ENCODE assay signal across 11 cellular contexts in the genomic region with DNA sequence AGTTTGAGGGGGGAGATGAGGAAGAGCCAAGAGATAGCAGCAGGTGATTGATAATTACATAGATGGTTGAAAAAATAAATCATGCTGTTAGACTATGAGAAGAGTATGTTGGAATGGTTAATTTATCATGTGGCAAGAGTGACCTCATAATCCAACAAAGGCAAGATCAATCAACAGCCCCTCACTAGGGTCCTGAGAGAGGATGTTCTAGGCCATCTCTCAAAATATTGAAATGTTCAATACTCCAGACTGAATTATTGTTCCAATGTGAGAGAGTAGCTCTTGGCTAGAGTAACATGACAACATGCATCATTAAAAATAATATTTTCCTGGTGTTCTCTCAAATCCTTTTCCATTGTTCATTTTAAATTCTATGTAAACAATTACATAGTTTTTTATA.
DNase-seq lines count a peak whose midpoint lies in the region; ATAC-seq and TF ChIP-seq lines count a peak whose summit lies in the region.
"Had no signal": no experiment of that assay in that cellular context is flagged by ENCODE, and none has a peak within 500 bp of the region (broad histone marks: within the 10 kb centered on the region; RNA-seq: fewer than 3 reads in every experiment).

No MANE protein-coding gene starts in this region.

- ATAC-seq in activated naive CD4-positive, alpha-beta T cell treated with anti-CD3 and anti-CD28 coated beads, Interleukin-2, amount 50 U/mL, for 72 hours: no peak
- ATAC-seq in activated naive CD8-positive, alpha-beta T cell treated with anti-CD3 and anti-CD28 coated beads, Interleukin-2, amount 50 U/mL, for 24 hours: no peak
- no peak for ATAC-seq in memory B cell (ENCODE audit: low read depth)
- ATAC-seq in HG03469 (IDR thresholded peaks at IDR 0.05; ENCODE audit: unreplicated experiment): no peak

- H3K4me1 Mint-ChIP-seq in activated naive CD4-positive, alpha-beta T cell treated with anti-CD3 and anti-CD28 coated beads, Interleukin-2, amount 10 ng/mL, durations not matched to agents 7 days and 5 days: peaks cover 82% of the 10 kb centered on the region
- peaks cover 88% of the 10 kb centered on the region for H3K4me1 Mint-ChIP-seq in activated naive CD8-positive, alpha-beta T cell treated with anti-CD3 and anti-CD28 coated beads, Interleukin-2, amount 50 U/mL, for 24 hours
- H3K4me1 Mint-ChIP-seq in memory B cell: peaks cover 48% of the 10 kb centered on the region

- CTCF ChIA-PET in activated naive CD4-positive, alpha-beta T cell treated with anti-CD3 and anti-CD28 coated beads, Interleukin-2, amount 10 ng/mL, durations not matched to agents 7 days and 5 days (lab: Charles Lee): interaction anchor here (0.9 to 3.3 kb wide), 4 partner anchors 7 to 95 kb away, joined by 3 to 12 read pairs (median 4); no protein-coding TSS in a partner anchor

- peaks cover 0 to 98% (median 77%) of the 10 kb centered on the region in 4 donors for H3K4me1 ChIP-seq in tibial nerve

- TF ChIP-seq EP300 in tibial nerve (IDR thresholded peaks at IDR 0.05): no peak

- H3K4me3 Mint-ChIP-seq in activated naive CD4-positive, alpha-beta T cell treated with anti-CD3 and anti-CD28 coated beads, Interleukin-2, amount 10 ng/mL, durations not matched to agents 7 days and 5 days: peak overlapping the region; percentile 45
- H3K4me3 Mint-ChIP-seq in activated naive CD8-positive, alpha-beta T cell treated with anti-CD3 and anti-CD28 coated beads, Interleukin-2, amount 50 U/mL, for 24 hours: peak overlapping the region; percentile 24
- H3K4me3 Mint-ChIP-seq in memory B cell: peak overlapping the region; percentile 33

- H3K9me3 Mint-ChIP-seq in activated naive CD4-positive, alpha-beta T cell treated with anti-CD3 and anti-CD28 coated beads, Interleukin-2, amount 10 ng/mL, durations not matched to agents 7 days and 5 days: no peaks in the 10 kb centered on the region
- no peaks in the 10 kb centered on the region for H3K9me3 Mint-ChIP-seq in activated naive CD4-positive, alpha-beta T cell treated with anti-CD3 and anti-CD28 coated beads, Interleukin-2, amount 50 U/mL, for 72 hours
- no peaks in the 10 kb centered on the region for H3K9me3 Mint-ChIP-seq in activated naive CD8-positive, alpha-beta T cell treated with anti-CD3 and anti-CD28 coated beads, Interleukin-2, amount 50 U/mL, for 24 hours
- no peaks in the 10 kb centered on the region for H3K9me3 Mint-ChIP-seq in memory B cell

- peak overlapping the region; percentile 58 to 94 (median 86) for H3K27ac ChIP-seq in tibial nerve

- H3K9me3 ChIP-seq in tibial nerve: no peaks in the 10 kb centered on the region

- TF ChIP-seq POLR2A in tibial nerve (IDR thresholded peaks at IDR 0.05): no peak

- H3K36me3 Mint-ChIP-seq in activated naive CD4-positive, alpha-beta T cell treated with anti-CD3 and anti-CD28 coated beads, Interleukin-2, amount 10 ng/mL, durations not matched to agents 7 days and 5 days: peaks cover 43% of the 10 kb centered on the region
- H3K36me3 Mint-ChIP-seq in activated naive CD4-positive, alpha-beta T cell treated with anti-CD3 and anti-CD28 coated beads, Interleukin-2, amount 50 U/mL, for 72 hours: peaks cover 0 to 6% of the 10 kb centered on the region in 2 donors
- H3K36me3 Mint-ChIP-seq in activated naive CD8-positive, alpha-beta T cell treated with anti-CD3 and anti-CD28 coated beads, Interleukin-2, amount 50 U/mL, for 24 hours (ENCODE audit: low read depth): no peaks in the 10 kb centered on the region
- H3K36me3 Mint-ChIP-seq in memory B cell: peaks cover 6% of the 10 kb centered on the region

- no peak for TF ChIP-seq CTCF in tibial nerve (IDR thresholded peaks at IDR 0.05)

- peak overlapping the region; percentile 71 for H3K27ac Mint-ChIP-seq in activated naive CD4-positive, alpha-beta T cell treated with anti-CD3 and anti-CD28 coated beads, Interleukin-2, amount 10 ng/mL, durations not matched to agents 7 days and 5 days
- H3K27ac Mint-ChIP-seq in activated naive CD4-positive, alpha-beta T cell treated with anti-CD3 and anti-CD28 coated beads, Interleukin-2, amount 50 U/mL, for 72 hours: peak overlapping the region in 1 of 2 donors; percentile 87
- peak overlapping the region; percentile 62 for H3K27ac Mint-ChIP-seq in activated naive CD8-positive, alpha-beta T cell treated with anti-CD3 and anti-CD28 coated beads, Interleukin-2, amount 50 U/mL, for 24 hours
- peak overlapping the region; percentile 69 for H3K27ac Mint-ChIP-seq in memory B cell

- H3K27me3 Mint-ChIP-seq in activated naive CD4-positive, alpha-beta T cell treated with anti-CD3 and anti-CD28 coated beads, Interleukin-2, amount 10 ng/mL, durations not matched to agents 7 days and 5 days: no peaks in the 10 kb centered on the region
- H3K27me3 Mint-ChIP-seq in activated naive CD8-positive, alpha-beta T cell treated with anti-CD3 and anti-CD28 coated beads, Interleukin-2, amount 50 U/mL, for 24 hours: no peaks in the 10 kb centered on the region
- no peaks in the 10 kb centered on the region for H3K27me3 Mint-ChIP-seq in memory B cell

- H3K36me3 ChIP-seq in tibial nerve: no peaks in the 10 kb centered on the region

- no peaks in the 10 kb centered on the region for H3K27me3 ChIP-seq in tibial nerve

- DNase-seq in activated naive CD4-positive, alpha-beta T cell treated with anti-CD3 and anti-CD28 coated beads, Interleukin-2, amount 10 ng/mL, durations not matched to agents 7 days and 5 days: no peak
- DNase-seq in activated naive CD4-positive, alpha-beta T cell treated with anti-CD3 and anti-CD28 coated beads, Interleukin-2, amount 50 U/mL, for 72 hours (ENCODE audit: low spot score in 2 of 2): no peak
- DNase-seq in activated naive CD8-positive, alpha-beta T cell treated with anti-CD3 and anti-CD28 coated beads, Interleukin-2, amount 50 U/mL, for 24 hours: no peak
- DNase-seq in memory B cell (ENCODE audit: low spot score in 2 of 2) (no peak), tibial nerve (ENCODE audit: low spot score in 2 of 2) (no peak), NCI-H187 treated with DMSO at 0.1 percent for 48 hours (lab: John Stamatoyannopoulos, UW) (no peak)
- no peak for DNase-seq in effector CD4-positive, alpha-beta T cell
- DNase-seq: activated effector memory CD4-positive, alpha-beta T cell treated with Interleukin-2 at 50 U/mL for 16 hours; NCI-H1694; SHP77 treated with DMSO at 0.1 percent for 48 hours had no signal

- no peak overlapping the region for H3K4me3 ChIP-seq in tibial nerve
